ENCODE assay signal across 9 cellular contexts in the genomic region with DNA sequence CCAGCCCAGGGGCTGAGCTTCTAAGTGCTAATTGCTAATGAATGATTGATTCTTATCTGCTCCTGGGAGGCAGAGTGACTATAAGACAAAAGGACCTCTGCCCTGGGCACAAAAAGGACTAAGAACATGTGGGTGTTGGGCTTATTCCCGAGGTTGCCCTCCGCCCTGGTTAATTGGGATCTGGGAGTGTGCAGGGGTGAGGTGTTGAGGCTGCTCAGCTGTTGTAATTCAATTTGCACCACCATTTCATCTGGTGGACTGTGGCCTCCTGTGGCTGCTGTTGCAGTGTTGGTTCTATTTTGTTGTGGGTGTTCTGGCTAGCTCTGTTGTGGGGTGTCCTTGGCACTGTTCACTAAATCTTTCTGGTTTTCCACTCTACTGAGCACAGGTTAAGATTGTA. TPM values are rescaled to one million over a fixed set of nuclear protein-coding genes. Genes with fewer than 3 reads are reported as not detected.
"Had no signal": no experiment of that assay in that cellular context is flagged by ENCODE, and none has a peak within 500 bp of the region (broad histone marks: within the 10 kb centered on the region; RNA-seq: fewer than 3 reads in every experiment).

No MANE protein-coding gene starts in this region.

- FAIRE-seq: H1, H54, HTR-8/SVneo had no signal

- DNase-seq: H9, HCEC 1CT, KBM-7 had no signal

- H3K4me3 ChIP-seq: GM23338 had no signal

- ATAC-seq: GM23338 had no signal

RNA-seq across cellular contexts. Expression of a gene that starts 13.3 kb away (rescaled TPM):
- total RNA-seq: GM23338, H1, H9, HT-29 had no signal
- polyA plus RNA-seq: GM23338, H1, IgD-negative memory B cell had no signal

RNA-seq across cellular contexts. Expression of a gene that starts 48.5 kb away (rescaled TPM):
- total RNA-seq: GM23338 had no signal
- polyA plus RNA-seq: IgD-negative memory B cell had no signal
